Comparison of ENCODE assay signal across 9 cellular contexts in the genomic region with DNA sequence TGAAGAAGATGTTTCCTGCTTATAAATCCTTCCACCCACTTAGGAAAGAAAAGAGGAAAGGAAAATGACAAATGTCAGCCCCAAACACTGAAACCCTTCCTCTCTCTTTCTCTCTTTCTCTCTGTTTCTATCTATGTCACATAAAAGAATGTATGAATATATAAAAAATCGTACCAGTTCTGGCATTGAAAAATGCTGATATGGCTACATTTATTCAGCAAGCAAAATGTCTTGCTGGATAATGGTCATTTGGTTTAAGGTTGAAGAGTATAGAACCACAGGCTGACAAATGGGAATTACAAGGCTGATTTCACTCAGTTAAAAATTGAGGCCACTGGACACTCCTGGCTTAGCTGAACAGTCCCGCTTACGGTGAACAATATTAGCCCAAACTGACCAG.
"Had no signal": no experiment of that assay in that cellular context is flagged by ENCODE, and none has a peak within 500 bp of the region (broad histone marks: within the 10 kb centered on the region; RNA-seq: fewer than 3 reads in every experiment).

No MANE protein-coding gene starts in this region.

- H3K9ac ChIP-seq: KMS-11 had no signal

- FAIRE-seq: H1, H54, HTR-8/SVneo had no signal

- ATAC-seq: GM23338 had no signal

- H3K4me2 ChIP-seq: GM23338, KMS-11 had no signal

- H3K27ac ChIP-seq: KMS-11 had no signal

- H2AFZ ChIP-seq: GM23338 had no signal

- H3K4me3 ChIP-seq: GM23338 had no signal

- DNase-seq: H9, HCEC 1CT, Karpas-422, KBM-7 had no signal
